22 cellular contexts compared by ENCODE assay signal in the genomic region with DNA sequence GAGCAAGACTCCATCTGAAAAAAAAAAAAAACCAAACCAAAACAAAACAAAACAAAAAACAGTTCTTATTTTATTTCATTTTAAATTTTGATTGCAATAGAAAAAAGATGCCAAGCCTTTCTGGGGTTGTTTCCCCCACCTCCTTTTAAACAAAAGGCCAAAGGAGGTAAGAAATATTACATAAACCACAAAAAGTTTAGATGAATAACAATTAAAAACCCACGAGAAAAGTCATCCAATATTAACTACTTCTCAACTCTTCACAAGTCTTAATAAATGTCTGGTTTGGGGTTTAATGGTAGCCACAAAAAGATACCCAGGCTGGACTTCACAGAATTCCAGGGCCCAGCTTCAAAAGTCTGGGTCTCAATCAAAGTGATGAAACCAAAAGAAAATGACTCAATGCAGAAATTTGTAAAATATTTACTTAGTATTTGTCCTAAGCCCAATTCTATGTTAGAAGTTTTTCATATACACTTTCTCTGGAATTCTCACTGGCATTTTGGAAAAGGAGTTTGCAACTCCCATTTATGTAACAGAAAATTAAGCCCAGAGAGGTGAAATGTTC. TPM values are rescaled to one million over a fixed set of nuclear protein-coding genes. Genes with fewer than 3 reads are reported as not detected.
DNase-seq lines count a peak whose midpoint lies in the region; ATAC-seq and TF ChIP-seq lines count a peak whose summit lies in the region.
"Had no signal": no experiment of that assay in that cellular context is flagged by ENCODE, and none has a peak within 500 bp of the region (broad histone marks: within the 10 kb centered on the region; RNA-seq: fewer than 3 reads in every experiment).

No MANE protein-coding gene starts in this region.

- peaks cover 83% of the 10 kb centered on the region for H3K36me3 ChIP-seq in lower lobe of right lung

- intact Hi-C loops in lower lobe of right lung (cut with DNase I): no loop called here

- DNase-seq in ELR (ENCODE audit: low read depth): peak; percentile 31
- peak; percentile 24 for DNase-seq in fibroblast of gingiva (ENCODE audit: low read depth)
- DNase-seq in osteocyte (ENCODE audit: extremely low spot score, unreplicated experiment): no peak
- no peak for DNase-seq in lower lobe of right lung
- DNase-seq in NCI-H2196 (lab: John Stamatoyannopoulos, UW; ENCODE audit: unreplicated experiment): no peak
- DNase-seq in activated CD8-positive, alpha-beta memory T cell treated with anti-CD3 and anti-CD28 coated beads, Interleukin-2, amount 50 U/mL, for 48 hours: no peak
- DNase-seq: activated CD4-positive, alpha-beta T cell treated with anti-CD3 and anti-CD28 coated beads for 4 hours; activated CD8-positive, alpha-beta memory T cell treated with anti-CD3 and anti-CD28 coated beads, Interleukin-2, amount 10 ng/mL, durations not matched to agents 7 days and 5 days; activated naive CD8-positive, alpha-beta T cell treated with anti-CD3 and anti-CD28 coated beads, Interleukin-2, amount 10 ng/mL, durations not matched to agents 7 days and 5 days; left ventricle myocardium inferior; mucosa of descending colon; NCI-H187 treated with DMSO at 0.1 percent for 48 hours; NCI-H2227 treated with DMSO at 0.1 percent for 48 hours; NCI-H748 treated with DMSO at 0.1 percent for 48 hours; OCI-M1; SHP77 treated with DMSO at 0.1 percent for 48 hours; upper lobe of left lung had no signal

- no peak overlapping the region for H3K4me3 ChIP-seq in lower lobe of right lung
- H3K4me3 ChIP-seq: left ventricle myocardium inferior, mucosa of descending colon, upper lobe of left lung had no signal

- peak; percentile 49; the same call in 2 of the 3 replicates for ATAC-seq in SK-N-SH treated with all-trans-retinoic acid at 6 μM for 48 hours
- ATAC-seq in lower lobe of right lung: no peak
- no peak for ATAC-seq in HG03175 (IDR thresholded peaks at IDR 0.05; ENCODE audit: unreplicated experiment)
- ATAC-seq: activated CD8-positive, alpha-beta memory T cell treated with anti-CD3 and anti-CD28 coated beads, Interleukin-2, amount 10 ng/mL, durations not matched to agents 7 days and 5 days; activated T-helper 17 cell treated with anti-CD3 and anti-CD28 coated beads, Interleukin-2, amount 50 U/mL, for 72 hours; mucosa of descending colon had no signal

- H3K27me3 Mint-ChIP-seq in osteocyte (ENCODE audit: unreplicated experiment): no peaks in the 10 kb centered on the region
- H3K27me3 Mint-ChIP-seq: activated CD8-positive, alpha-beta memory T cell treated with anti-CD3 and anti-CD28 coated beads, Interleukin-2, amount 10 ng/mL, durations not matched to agents 7 days and 5 days; activated naive CD8-positive, alpha-beta T cell treated with anti-CD3 and anti-CD28 coated beads, Interleukin-2, amount 10 ng/mL, durations not matched to agents 7 days and 5 days; activated T-helper 17 cell treated with anti-CD3 and anti-CD28 coated beads, Interleukin-2, amount 50 U/mL, for 72 hours; B cell had no signal

- no peaks in the 10 kb centered on the region for H3K9me3 ChIP-seq in lower lobe of right lung
- H3K9me3 ChIP-seq: left ventricle myocardium inferior, mucosa of descending colon, upper lobe of left lung had no signal

- TF ChIP-seq CTCF in osteocyte (IDR thresholded peaks at IDR 0.05) (no peak), lower lobe of right lung (IDR thresholded peaks at IDR 0.05) (no peak)

- H3K27me3 ChIP-seq in lower lobe of right lung (ENCODE audit: low read depth): no peaks in the 10 kb centered on the region
- H3K27me3 ChIP-seq: upper lobe of left lung had no signal

- H3K4me1 Mint-ChIP-seq in osteocyte (ENCODE audit: unreplicated experiment): peaks cover 16% of the 10 kb centered on the region

- peaks cover 66% of the 10 kb centered on the region for H3K36me3 Mint-ChIP-seq in osteocyte (ENCODE audit: unreplicated experiment)

- no peak overlapping the region for H3K4me3 Mint-ChIP-seq in osteocyte (ENCODE audit: unreplicated experiment)
- H3K4me3 Mint-ChIP-seq: activated CD8-positive, alpha-beta memory T cell treated with anti-CD3 and anti-CD28 coated beads, Interleukin-2, amount 10 ng/mL, durations not matched to agents 7 days and 5 days; activated naive CD8-positive, alpha-beta T cell treated with anti-CD3 and anti-CD28 coated beads, Interleukin-2, amount 10 ng/mL, durations not matched to agents 7 days and 5 days; activated T-helper 17 cell treated with anti-CD3 and anti-CD28 coated beads, Interleukin-2, amount 50 U/mL, for 72 hours; B cell; neural crest cell had no signal

- H3K27ac Mint-ChIP-seq in osteocyte (ENCODE audit: unreplicated experiment): peak overlapping the region; percentile 67
- H3K27ac Mint-ChIP-seq: activated CD8-positive, alpha-beta memory T cell treated with anti-CD3 and anti-CD28 coated beads, Interleukin-2, amount 10 ng/mL, durations not matched to agents 7 days and 5 days; activated naive CD8-positive, alpha-beta T cell treated with anti-CD3 and anti-CD28 coated beads, Interleukin-2, amount 10 ng/mL, durations not matched to agents 7 days and 5 days; activated T-helper 17 cell treated with anti-CD3 and anti-CD28 coated beads, Interleukin-2, amount 50 U/mL, for 72 hours; B cell had no signal

- no peaks in the 10 kb centered on the region for H3K4me1 ChIP-seq in lower lobe of right lung
- H3K4me1 ChIP-seq: upper lobe of left lung had no signal

- H3K9me3 Mint-ChIP-seq in osteocyte (ENCODE audit: unreplicated experiment): no peaks in the 10 kb centered on the region
- H3K9me3 Mint-ChIP-seq: activated naive CD8-positive, alpha-beta T cell treated with anti-CD3 and anti-CD28 coated beads, Interleukin-2, amount 10 ng/mL, durations not matched to agents 7 days and 5 days; activated T-helper 17 cell treated with anti-CD3 and anti-CD28 coated beads, Interleukin-2, amount 50 U/mL, for 72 hours; neural crest cell had no signal

- no peak overlapping the region for H3K27ac ChIP-seq in lower lobe of right lung
- H3K27ac ChIP-seq: left ventricle myocardium inferior, upper lobe of left lung had no signal

TF ChIP-seq in SK-N-SH treated with all-trans-retinoic acid at 6 μM for 48 hours, 23 proteins besides CTCF, POLR2A, EP300 and RAD21:
- TF ChIP-seq ISL1 (CRISPR knock-in tag; IDR thresholded peaks at IDR 0.05) (no peak), ZNF8 (CRISPR knock-in tag; IDR thresholded peaks at IDR 0.05) (no peak), ZC3H10 (CRISPR knock-in tag; IDR thresholded peaks at IDR 0.05) (no peak), ARNTL (CRISPR knock-in tag; IDR thresholded peaks at IDR 0.05; ENCODE audit: borderline replicate concordance, low read depth) (no peak), ZNF70 (CRISPR knock-in tag; IDR thresholded peaks at IDR 0.05) (no peak), ESRRG (CRISPR knock-in tag; IDR thresholded peaks at IDR 0.05) (no peak), TOX (CRISPR knock-in tag; IDR thresholded peaks at IDR 0.05; ENCODE audit: borderline replicate concordance) (no peak)
- TF ChIP-seq, protein P1, sequence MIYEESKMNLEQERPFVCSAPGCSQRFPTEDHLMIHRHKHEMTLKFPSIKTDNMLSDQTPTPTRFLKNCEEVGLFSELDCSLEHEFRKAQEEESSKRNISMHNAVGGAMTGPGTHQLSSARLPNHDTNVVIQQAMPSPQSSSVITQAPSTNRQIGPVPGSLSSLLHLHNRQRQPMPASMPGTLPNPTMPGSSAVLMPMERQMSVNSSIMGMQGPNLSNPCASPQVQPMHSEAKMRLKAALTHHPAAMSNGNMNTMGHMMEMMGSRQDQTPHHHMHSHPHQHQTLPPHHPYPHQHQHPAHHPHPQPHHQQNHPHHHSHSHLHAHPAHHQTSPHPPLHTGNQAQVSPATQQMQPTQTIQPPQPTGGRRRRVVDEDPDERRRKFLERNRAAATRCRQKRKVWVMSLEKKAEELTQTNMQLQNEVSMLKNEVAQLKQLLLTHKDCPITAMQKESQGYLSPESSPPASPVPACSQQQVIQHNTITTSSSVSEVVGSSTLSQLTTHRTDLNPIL (CRISPR knock-in tag; IDR thresholded peaks at IDR 0.05; ENCODE audit: low read depth): no peak
- TF ChIP-seq, protein P2, sequence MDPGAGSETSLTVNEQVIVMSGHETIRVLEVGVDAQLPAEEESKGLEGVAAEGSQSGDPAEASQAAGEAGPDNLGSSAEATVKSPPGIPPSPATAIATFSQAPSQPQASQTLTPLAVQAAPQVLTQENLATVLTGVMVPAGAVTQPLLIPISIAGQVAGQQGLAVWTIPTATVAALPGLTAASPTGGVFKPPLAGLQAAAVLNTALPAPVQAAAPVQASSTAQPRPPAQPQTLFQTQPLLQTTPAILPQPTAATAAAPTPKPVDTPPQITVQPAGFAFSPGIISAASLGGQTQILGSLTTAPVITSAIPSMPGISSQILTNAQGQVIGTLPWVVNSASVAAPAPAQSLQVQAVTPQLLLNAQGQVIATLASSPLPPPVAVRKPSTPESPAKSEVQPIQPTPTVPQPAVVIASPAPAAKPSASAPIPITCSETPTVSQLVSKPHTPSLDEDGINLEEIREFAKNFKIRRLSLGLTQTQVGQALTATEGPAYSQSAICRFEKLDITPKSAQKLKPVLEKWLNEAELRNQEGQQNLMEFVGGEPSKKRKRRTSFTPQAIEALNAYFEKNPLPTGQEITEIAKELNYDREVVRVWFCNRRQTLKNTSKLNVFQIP (CRISPR knock-in tag; IDR thresholded peaks at IDR 0.05; ENCODE audit: borderline replicate concordance, low read depth): no peak
- TF ChIP-seq, protein P3, sequence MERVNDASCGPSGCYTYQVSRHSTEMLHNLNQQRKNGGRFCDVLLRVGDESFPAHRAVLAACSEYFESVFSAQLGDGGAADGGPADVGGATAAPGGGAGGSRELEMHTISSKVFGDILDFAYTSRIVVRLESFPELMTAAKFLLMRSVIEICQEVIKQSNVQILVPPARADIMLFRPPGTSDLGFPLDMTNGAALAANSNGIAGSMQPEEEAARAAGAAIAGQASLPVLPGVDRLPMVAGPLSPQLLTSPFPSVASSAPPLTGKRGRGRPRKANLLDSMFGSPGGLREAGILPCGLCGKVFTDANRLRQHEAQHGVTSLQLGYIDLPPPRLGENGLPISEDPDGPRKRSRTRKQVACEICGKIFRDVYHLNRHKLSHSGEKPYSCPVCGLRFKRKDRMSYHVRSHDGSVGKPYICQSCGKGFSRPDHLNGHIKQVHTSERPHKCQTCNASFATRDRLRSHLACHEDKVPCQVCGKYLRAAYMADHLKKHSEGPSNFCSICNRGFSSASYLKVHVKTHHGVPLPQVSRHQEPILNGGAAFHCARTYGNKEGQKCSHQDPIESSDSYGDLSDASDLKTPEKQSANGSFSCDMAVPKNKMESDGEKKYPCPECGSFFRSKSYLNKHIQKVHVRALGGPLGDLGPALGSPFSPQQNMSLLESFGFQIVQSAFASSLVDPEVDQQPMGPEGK (CRISPR knock-in tag; IDR thresholded peaks at IDR 0.05; ENCODE audit: borderline replicate concordance): no peak

RNA-seq across cellular contexts. Expression of a gene that starts 47.0 kb away (rescaled TPM):
- 54.4 and 63.4 TPM in 2 replicates for total RNA-seq in osteocyte
- 43.5 TPM for total RNA-seq in lower lobe of right lung
- total RNA-seq: activated CD8-positive, alpha-beta memory T cell treated with anti-CD3 and anti-CD28 coated beads, Interleukin-2, amount 10 ng/mL, durations not matched to agents 7 days and 5 days had no signal

Comparison
In these comparisons a context has a peak if more than half of its experiments do, and no peak if none do; other contexts are left out.
1. DNase-seq: peak in ELR (single experiment) and fibroblast of gingiva (single experiment); none in osteocyte (single experiment), lower lobe of right lung (single experiment), NCI-H2196 (single experiment) and activated CD8-positive, alpha-beta memory T cell treated with anti-CD3 and anti-CD28 coated beads, Interleukin-2, amount 50 U/mL, for 48 hours (single experiment).